ENCODE assay signal across 18 cellular contexts in genomic region chr19:5789201-5789795, GRCh38. TPM values are rescaled to one million over a fixed set of nuclear protein-coding genes. Genes with fewer than 3 reads are reported as not detected.
DNase-seq lines count a peak whose midpoint lies in the region; ATAC-seq and TF ChIP-seq lines count a peak whose summit lies in the region.
"Had no signal": no experiment of that assay in that cellular context is flagged by ENCODE, and none has a peak within 500 bp of the region (broad histone marks: within the 10 kb centered on the region; RNA-seq: fewer than 3 reads in every experiment).

No MANE protein-coding gene starts in this region.

- POLR2A ChIA-PET in PC-9 (lab: Charles Lee; ENCODE audit: unreplicated experiment) = no interaction called here

- H3K27ac ChIP-seq in PC-9 = no peak overlapping the region

- H3K4me1 ChIP-seq in PC-9 (replicated peaks; ENCODE audit: insufficient read depth) = no peaks in the 10 kb centered on the region

- H3K36me3 Mint-ChIP-seq in activated naive CD4-positive, alpha-beta T cell treated with anti-CD3 and anti-CD28 coated beads for 36 hours (ENCODE audit: low read depth) = peaks cover 29% of the 10 kb centered on the region
- peaks cover 60% of the 10 kb centered on the region for H3K36me3 Mint-ChIP-seq in effector memory CD8-positive, alpha-beta T cell (ENCODE audit: insufficient read depth)
- peaks cover 17% of the 10 kb centered on the region for H3K36me3 Mint-ChIP-seq in osteocyte (ENCODE audit: unreplicated experiment)

- no peaks in the 10 kb centered on the region for H3K27me3 ChIP-seq in PC-9 (ENCODE audit: insufficient read depth, low read depth)
- H3K27me3 ChIP-seq: body of pancreas had no signal

- CTCF ChIA-PET in activated naive CD4-positive, alpha-beta T cell treated with anti-CD3 and anti-CD28 coated beads for 36 hours (lab: Charles Lee) = interaction anchor here (0.6 kb wide), 1 partner anchor 100 kb away, joined by 3 read pairs; the partner anchor contains the start of gene RPL36
- CTCF ChIA-PET in PC-9 (lab: Charles Lee) = interaction anchor here (2.4 kb wide), 1 partner anchor 15 kb away, joined by 5 read pairs; no protein-coding TSS in a partner anchor

- H3K9me3 ChIP-seq in PC-9 (ENCODE audit: insufficient read depth, low read depth) = no peaks in the 10 kb centered on the region
- H3K9me3 ChIP-seq: body of pancreas had no signal

- DNase-seq in activated naive CD4-positive, alpha-beta T cell treated with anti-CD3 and anti-CD28 coated beads for 36 hours = no peak
- no peak for DNase-seq in activated naive CD4-positive, alpha-beta T cell (lab: John Stamatoyannopoulos, UW)
- DNase-seq in PC-9 (no peak), osteocyte (ENCODE audit: extremely low spot score, unreplicated experiment) (no peak), NCI-H187 (lab: John Stamatoyannopoulos, UW) (no peak), SW 1271 (lab: John Stamatoyannopoulos, UW) (no peak)
- DNase-seq in effector memory CD8-positive, alpha-beta T cell = no peak
- DNase-seq: body of pancreas, GOT3, NCI-H1092 treated with DMSO at 0.1 percent for 48 hours, small intestine, substantia nigra, WERI-Rb-1 had no signal

- no peak overlapping the region for H3K4me3 ChIP-seq in PC-9
- H3K4me3 ChIP-seq: body of pancreas, lung had no signal

- no peak for TF ChIP-seq CTCF in PC-9 (conservative IDR thresholded peaks at IDR 0.05)
- TF ChIP-seq CTCF in osteocyte (IDR thresholded peaks at IDR 0.05) = no peak

- BruUV-seq in PC-9 (replicated peaks; lab: Mats Ljungman, UMichigan) = no TSS peak

- peak overlapping the region; percentile 100 for H3K4me3 Mint-ChIP-seq in activated naive CD4-positive, alpha-beta T cell treated with anti-CD3 and anti-CD28 coated beads for 36 hours
- peak overlapping the region; percentile 91 to 95 for H3K4me3 Mint-ChIP-seq in effector memory CD8-positive, alpha-beta T cell
- peak overlapping the region; percentile 99 for H3K4me3 Mint-ChIP-seq in osteocyte (ENCODE audit: unreplicated experiment)

- H3K27ac Mint-ChIP-seq in activated naive CD4-positive, alpha-beta T cell treated with anti-CD3 and anti-CD28 coated beads for 36 hours = no peak overlapping the region
- H3K27ac Mint-ChIP-seq in effector memory CD8-positive, alpha-beta T cell = no peak overlapping the region
- H3K27ac Mint-ChIP-seq in osteocyte (ENCODE audit: unreplicated experiment) = peak overlapping the region; percentile 7

- peak overlapping the region; percentile 77; the same call in 1 of the 2 replicates for H3K4me2 ChIP-seq in PC-9

- no peaks in the 10 kb centered on the region for H3K9me2 ChIP-seq in PC-9 (ENCODE audit: insufficient read depth)

- H3K4me1 Mint-ChIP-seq in activated naive CD4-positive, alpha-beta T cell treated with anti-CD3 and anti-CD28 coated beads for 36 hours (ENCODE audit: low read depth) = peaks cover 13% of the 10 kb centered on the region
- peaks cover 15% of the 10 kb centered on the region in 2 donors for H3K4me1 Mint-ChIP-seq in effector memory CD8-positive, alpha-beta T cell (ENCODE audit: low read depth in 2 of 2)
- peaks cover 7% of the 10 kb centered on the region for H3K4me1 Mint-ChIP-seq in osteocyte (ENCODE audit: unreplicated experiment)

- H3K79me2 ChIP-seq in PC-9 (ENCODE audit: low read depth) = peaks cover 10% of the 10 kb centered on the region

- no peaks in the 10 kb centered on the region for H3K27me3 Mint-ChIP-seq in activated naive CD4-positive, alpha-beta T cell treated with anti-CD3 and anti-CD28 coated beads for 36 hours (ENCODE audit: low read depth)
- no peaks in the 10 kb centered on the region for H3K27me3 Mint-ChIP-seq in effector memory CD8-positive, alpha-beta T cell
- H3K27me3 Mint-ChIP-seq in osteocyte (ENCODE audit: unreplicated experiment) = no peaks in the 10 kb centered on the region

- H3K36me3 ChIP-seq in PC-9 (ENCODE audit: low read depth) = no peaks in the 10 kb centered on the region

- H3K9me3 Mint-ChIP-seq in activated naive CD4-positive, alpha-beta T cell treated with anti-CD3 and anti-CD28 coated beads for 36 hours = no peaks in the 10 kb centered on the region
- peaks cover 0 to 2% of the 10 kb centered on the region in 2 donors for H3K9me3 Mint-ChIP-seq in effector memory CD8-positive, alpha-beta T cell
- no peaks in the 10 kb centered on the region for H3K9me3 Mint-ChIP-seq in osteocyte (ENCODE audit: unreplicated experiment)

- no peak overlapping the region for H2AFZ ChIP-seq in PC-9

- H4K20me1 ChIP-seq in PC-9 (ENCODE audit: insufficient read depth) = 0 out of 2 replicates have a peak, but pooled peaks cover 6% of the 10 kb centered on the region

- ATAC-seq in effector memory CD8-positive, alpha-beta T cell (replicated peaks) = no peak
- no peak for ATAC-seq in GM18870 (IDR thresholded peaks at IDR 0.05; ENCODE audit: unreplicated experiment)
- ATAC-seq: body of pancreas had no signal

- intact Hi-C loops in activated naive CD4-positive, alpha-beta T cell treated with anti-CD3 and anti-CD28 coated beads for 36 hours (cut with micrococcal nuclease) = no loop called here
- intact Hi-C loops in PC-9 (cut with micrococcal nuclease; ENCODE audit: unreplicated experiment) = no loop called here

- peaks cover 5% of the 10 kb centered on the region; the same call in 1 of the 2 replicates for H3F3A ChIP-seq in PC-9 (ENCODE audit: insufficient read depth, low read depth)

RNA-seq across cellular contexts. Expression of gene DUS3L, which starts 1.7 kb away (rescaled TPM):
- total RNA-seq in activated naive CD4-positive, alpha-beta T cell treated with anti-CD3 and anti-CD28 coated beads for 36 hours = 10 to 100 TPM; 43.1 to 45.2 TPM
- total RNA-seq in PC-9 (2021) (27.1 and 29.2 TPM in 2 replicates), osteocyte (29.0 and 30.9 TPM in 2 replicates)

RNA-seq across cellular contexts. Expression of gene PRR22, which starts 4.8 kb away (rescaled TPM):
- total RNA-seq in activated naive CD4-positive, alpha-beta T cell treated with anti-CD3 and anti-CD28 coated beads for 36 hours = 1 to 10 TPM; 1.1 to 1.5 TPM
- 4.5 and 4.6 TPM in 2 replicates for total RNA-seq in PC-9 (2021)
- total RNA-seq in osteocyte = 2.0 and 3.1 TPM in 2 replicates

RNA-seq across cellular contexts. Expression of gene NRTN, which starts 15.6 kb away (rescaled TPM):
- total RNA-seq in activated naive CD4-positive, alpha-beta T cell treated with anti-CD3 and anti-CD28 coated beads for 36 hours = under 1 TPM; 0.38 to 0.42 TPM
- total RNA-seq in PC-9 (2021) = 1.9 and 3.5 TPM in 2 replicates
- 0.40 TPM in 1 of 2 replicates, not detected in the other for total RNA-seq in osteocyte
- total RNA-seq: fibroblast of villous mesenchyme, omental fat pad had no signal

RNA-seq across cellular contexts. Expression of gene FUT6, which starts 50.2 kb away (rescaled TPM):
- not detected for total RNA-seq in activated naive CD4-positive, alpha-beta T cell treated with anti-CD3 and anti-CD28 coated beads for 36 hours
- total RNA-seq in PC-9 (2021) = 0.43 and 0.55 TPM in 2 replicates
- not detected in 2 replicates for total RNA-seq in osteocyte
- total RNA-seq: fibroblast of villous mesenchyme, SK-MEL-5 had no signal
